11 cellular contexts compared by ENCODE assay signal in the genomic region with DNA sequence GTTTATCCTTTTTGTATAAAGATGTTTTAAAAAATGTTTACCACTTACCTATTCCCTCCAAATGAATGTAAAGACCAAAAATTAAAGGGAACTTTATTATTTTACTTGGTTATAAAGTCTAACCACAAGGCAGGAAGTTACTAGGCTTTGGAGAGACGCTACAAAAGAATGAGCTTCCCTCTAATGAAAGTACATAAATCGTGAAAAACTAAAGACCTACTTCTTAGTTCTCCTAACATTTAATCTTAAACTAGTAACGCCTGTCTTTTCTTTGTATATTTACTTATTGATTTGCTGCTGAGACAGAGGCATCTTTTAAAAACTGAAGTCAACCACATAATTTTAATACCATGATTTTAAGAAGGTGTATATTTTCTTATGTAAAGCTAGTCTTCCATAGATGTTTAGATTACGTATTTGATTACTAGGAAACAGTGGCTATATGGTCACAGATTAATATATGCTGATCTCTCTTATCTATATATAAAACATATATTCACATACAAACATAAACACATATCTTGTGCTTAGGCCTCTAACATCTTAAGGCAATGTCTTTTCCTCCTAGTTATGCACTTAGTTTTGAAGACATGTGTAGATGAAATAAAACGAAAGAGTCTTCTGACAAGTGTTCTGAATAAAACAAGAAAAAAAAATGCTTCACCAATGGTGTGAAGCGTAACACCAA.
DNase-seq lines count a peak whose midpoint lies in the region; ATAC-seq and TF ChIP-seq lines count a peak whose summit lies in the region.
"Had no signal": no experiment of that assay in that cellular context is flagged by ENCODE, and none has a peak within 500 bp of the region (broad histone marks: within the 10 kb centered on the region; RNA-seq: fewer than 3 reads in every experiment).

No MANE protein-coding gene starts in this region.

- H3K36me3 Mint-ChIP-seq in dendritic cell treated with granulocyte-macrophage colony-stimulating factor and Interleukin-4, amounts not matched to agents 40 ng/mL and 50 ng/mL, for 4 days (ENCODE audit: low read depth) = peaks cover 7% of the 10 kb centered on the region

- peaks cover 2% of the 10 kb centered on the region for H3K27me3 Mint-ChIP-seq in dendritic cell treated with granulocyte-macrophage colony-stimulating factor and Interleukin-4, amounts not matched to agents 40 ng/mL and 50 ng/mL, for 4 days
- H3K27me3 Mint-ChIP-seq: CD8-positive, alpha-beta memory T cell had no signal

- H3K9me3 ChIP-seq in left ventricle myocardium inferior (replicated peaks) (peaks cover 21% of the 10 kb centered on the region), muscle layer of duodenum (ENCODE audit: control insufficient read depth in 1 of 2, low read length in 2 of 2) (no peaks in the 10 kb centered on the region), uterus (no peaks in the 10 kb centered on the region)
- H3K9me3 ChIP-seq: pancreas had no signal

- intact Hi-C loops in left ventricle myocardium inferior (cut with micrococcal nuclease) (loop anchor here (10.0 kb wide), 1 partner anchor 128 kb away; no protein-coding TSS in a partner anchor), Right ventricle myocardium inferior (cut with DNase I) (loop anchor here (5.0 to 10.0 kb wide), 4 partner anchors 111 to 338 kb away; no protein-coding TSS in a partner anchor), uterus (cut with DNase I; ENCODE audit: low total_unique reads) (no loop called here)
- intact Hi-C loops in dendritic cell treated with granulocyte-macrophage colony-stimulating factor and Interleukin-4, amounts not matched to agents 40 ng/mL and 50 ng/mL, for 4 days (cut with micrococcal nuclease) = loop anchor here (10.0 kb wide), 1 partner anchor 1812 kb away; a partner anchor contains a TSS

- peaks cover 35% of the 10 kb centered on the region for H3K4me1 ChIP-seq in left ventricle myocardium inferior
- no peaks in the 10 kb centered on the region for H3K4me1 ChIP-seq in muscle layer of duodenum (ENCODE audit: control insufficient read depth in 1 of 2, insufficient read depth in 2 of 2, low read length in 2 of 2)
- no peaks in the 10 kb centered on the region for H3K4me1 ChIP-seq in uterus

- TF ChIP-seq POLR2A in uterus (IDR thresholded peaks at IDR 0.05) = no peak

- H3K4me3 Mint-ChIP-seq in dendritic cell treated with granulocyte-macrophage colony-stimulating factor and Interleukin-4, amounts not matched to agents 40 ng/mL and 50 ng/mL, for 4 days = peak overlapping the region; percentile 49
- H3K4me3 Mint-ChIP-seq: CD8-positive, alpha-beta memory T cell had no signal

- peak overlapping the region; percentile 68 for H3K4me3 ChIP-seq in left ventricle myocardium inferior
- peak overlapping the region; percentile 60 to 69 for H3K4me3 ChIP-seq in muscle layer of duodenum (ENCODE audit: low read depth in 1 of 2, low read length in 2 of 2)
- peak overlapping the region; percentile 39 to 40 for H3K4me3 ChIP-seq in uterus

- H3K4me1 Mint-ChIP-seq in dendritic cell treated with granulocyte-macrophage colony-stimulating factor and Interleukin-4, amounts not matched to agents 40 ng/mL and 50 ng/mL, for 4 days (ENCODE audit: low read depth) = peaks cover 28% of the 10 kb centered on the region
- H3K4me1 Mint-ChIP-seq: CD8-positive, alpha-beta memory T cell had no signal

- H3K27me3 ChIP-seq in left ventricle myocardium inferior (ENCODE audit: low read depth) (no peaks in the 10 kb centered on the region), muscle layer of duodenum (ENCODE audit: low read depth, low read length) (no peaks in the 10 kb centered on the region), uterus (no peaks in the 10 kb centered on the region)
- H3K27me3 ChIP-seq: pancreas had no signal

- peaks cover 18% of the 10 kb centered on the region for H3K9me3 Mint-ChIP-seq in dendritic cell treated with granulocyte-macrophage colony-stimulating factor and Interleukin-4, amounts not matched to agents 40 ng/mL and 50 ng/mL, for 4 days

- H3K27ac ChIP-seq in left ventricle myocardium inferior (replicated peaks) (peak overlapping the region; percentile 82), muscle layer of duodenum (ENCODE audit: low read length) (peak overlapping the region; percentile 88), uterus (peak overlapping the region; percentile 84 to 98)

- ATAC-seq in Right ventricle myocardium inferior (no peak), GM18867 (IDR thresholded peaks at IDR 0.05; ENCODE audit: unreplicated experiment) (no peak)

- TF ChIP-seq CTCF in left ventricle myocardium inferior (IDR thresholded peaks at IDR 0.05; ENCODE audit: borderline replicate concordance) = no peak
- no peak for TF ChIP-seq CTCF in uterus (IDR thresholded peaks at IDR 0.05)

- no peak for DNase-seq in left ventricle myocardium inferior
- no peak for DNase-seq in Right ventricle myocardium inferior (ENCODE audit: missing footprints)
- no peak for DNase-seq in uterus
- no peak for DNase-seq in central memory CD4-positive, alpha-beta T cell
- no peak for DNase-seq in AG08395 (ENCODE audit: low spot score)
- DNase-seq: CD8-positive, alpha-beta memory T cell; NCI-H510A had no signal

- peak overlapping the region; percentile 88 for H3K27ac Mint-ChIP-seq in dendritic cell treated with granulocyte-macrophage colony-stimulating factor and Interleukin-4, amounts not matched to agents 40 ng/mL and 50 ng/mL, for 4 days
- H3K27ac Mint-ChIP-seq: CD8-positive, alpha-beta memory T cell had no signal

- H3K36me3 ChIP-seq in left ventricle myocardium inferior (no peaks in the 10 kb centered on the region), muscle layer of duodenum (ENCODE audit: control insufficient read depth in 1 of 2, insufficient read depth in 2 of 2, low read length in 2 of 2) (no peaks in the 10 kb centered on the region), uterus (no peaks in the 10 kb centered on the region)
- H3K36me3 ChIP-seq: pancreas had no signal
